21 cellular contexts compared by ENCODE assay signal in genomic region chrX:137032841-137033773, GRCh38. TPM values are rescaled to one million over a fixed set of nuclear protein-coding genes. Genes with fewer than 3 reads are reported as not detected.
DNase-seq lines count a peak whose midpoint lies in the region; ATAC-seq and TF ChIP-seq lines count a peak whose summit lies in the region.
"Had no signal": no experiment of that assay in that cellular context is flagged by ENCODE, and none has a peak within 500 bp of the region (broad histone marks: within the 10 kb centered on the region; RNA-seq: fewer than 3 reads in every experiment).

No MANE protein-coding gene starts in this region.

- H3K4me3 Mint-ChIP-seq in CD8-positive, alpha-beta T cell, result no peak overlapping the region
- H3K4me3 Mint-ChIP-seq: activated CD8-positive, alpha-beta T cell treated with anti-CD3 and anti-CD28 coated beads for 36 hours; natural killer cell treated with Interleukin-12 subunit alpha and Interleukin-12 subunit beta and Interleukin-15 and Interleukin-18, amount 100 ng/mL, for 72 hours; type B pancreatic cell had no signal

- H3K4me1 Mint-ChIP-seq in CD8-positive, alpha-beta T cell (ENCODE audit: low read depth), result peaks cover 5% of the 10 kb centered on the region

- no peak overlapping the region for H2BK120ac ChIP-seq in trophoblast cell (ENCODE audit: insufficient read depth, low read length, poor library complexity)

- H2BK12ac ChIP-seq in trophoblast cell (ENCODE audit: low read length), result no peak overlapping the region

- peak overlapping the region; percentile 55 for H3K4me3 ChIP-seq in CD8-positive, alpha-beta T cell (ENCODE audit: low read depth, low read length)
- H3K4me3 ChIP-seq in HEK293 (ENCODE audit: low read depth, low read length) (no peak overlapping the region), trophoblast cell (ENCODE audit: low read depth, low read length) (no peak overlapping the region)
- peak overlapping the region; percentile 55 for H3K4me3 ChIP-seq in effector memory CD4-positive, alpha-beta T cell (ENCODE audit: insufficient read depth, low read depth, low read length, poor library complexity, severe bottlenecking)

- CTCF ChIA-PET in CD8-positive, alpha-beta T cell (lab: Charles Lee), result no interaction called here
- CTCF ChIA-PET in HEK293 (lab: Yijun Ruan, JAX), result no interaction called here

- H3K36me3 ChIP-seq in CD8-positive, alpha-beta T cell (ENCODE audit: insufficient read depth, low read length), result no peaks in the 10 kb centered on the region
- H3K36me3 ChIP-seq in HEK293 (ENCODE audit: control insufficient read depth in 2 of 2, insufficient read depth in 1 of 2, low read length in 2 of 2) (no peaks in the 10 kb centered on the region), trophoblast cell (ENCODE audit: control insufficient read depth in 1 of 2, insufficient read depth in 2 of 2, low read length in 2 of 2) (no peaks in the 10 kb centered on the region)
- no peaks in the 10 kb centered on the region for H3K36me3 ChIP-seq in effector memory CD4-positive, alpha-beta T cell (ENCODE audit: control insufficient read depth, insufficient read depth, low read length)
- H3K36me3 ChIP-seq: esophagus squamous epithelium, HAP-1, right lobe of liver, SJSA1 had no signal

- no peaks in the 10 kb centered on the region for H3K36me3 Mint-ChIP-seq in CD8-positive, alpha-beta T cell
- H3K36me3 Mint-ChIP-seq: natural killer cell treated with Interleukin-12 subunit alpha and Interleukin-12 subunit beta and Interleukin-15 and Interleukin-18, amount 100 ng/mL, for 72 hours; type B pancreatic cell had no signal

- H2AFZ ChIP-seq in trophoblast cell (ENCODE audit: insufficient read depth, low read length, poor library complexity), result no peak overlapping the region

- H3K9me3 ChIP-seq in CD8-positive, alpha-beta T cell (ENCODE audit: low read length), result no peaks in the 10 kb centered on the region
- H3K9me3 ChIP-seq in HEK293 (ENCODE audit: control insufficient read depth, insufficient read depth, low read depth, low read length) (no peaks in the 10 kb centered on the region), trophoblast cell (ENCODE audit: insufficient read depth, low read depth, low read length) (peaks cover 8% of the 10 kb centered on the region)
- no peaks in the 10 kb centered on the region for H3K9me3 ChIP-seq in effector memory CD4-positive, alpha-beta T cell (ENCODE audit: control insufficient read depth, low read length)
- H3K9me3 ChIP-seq: esophagus squamous epithelium, HAP-1, right lobe of liver, SJSA1 had no signal

- H3K18ac ChIP-seq in trophoblast cell (ENCODE audit: low read length), result no peak overlapping the region

- peaks cover 45% of the 10 kb centered on the region for H3K27me3 Mint-ChIP-seq in CD8-positive, alpha-beta T cell (ENCODE audit: low read depth)

- no peaks in the 10 kb centered on the region for H3K9me3 Mint-ChIP-seq in CD8-positive, alpha-beta T cell
- H3K9me3 Mint-ChIP-seq: activated CD8-positive, alpha-beta T cell treated with anti-CD3 and anti-CD28 coated beads for 36 hours; natural killer cell treated with Interleukin-12 subunit alpha and Interleukin-12 subunit beta and Interleukin-15 and Interleukin-18, amount 100 ng/mL, for 72 hours; type B pancreatic cell had no signal

- intact Hi-C loops in CD8-positive, alpha-beta T cell (cut with DNase I, micrococcal nuclease), result no loop called here

- DNase-seq in CD8-positive, alpha-beta T cell, result no peak
- DNase-seq in effector memory CD4-positive, alpha-beta T cell, result no peak
- no peak for DNase-seq in trophoblast cell
- no peak for DNase-seq in C1 segment of cervical spinal cord (lab: John Stamatoyannopoulos, UW)
- DNase-seq: activated CD8-positive, alpha-beta T cell treated with anti-CD3 and anti-CD28 coated beads for 36 hours; amniotic stem cell; esophagus squamous epithelium; KG1; NCI-H1436 treated with DMSO at 0.1 percent for 48 hours; NCI-H226; right lobe of liver had no signal

- no peak overlapping the region for H2BK5ac ChIP-seq in trophoblast cell (ENCODE audit: low read depth, low read length, poor library complexity)

- no peak overlapping the region for H3K4ac ChIP-seq in trophoblast cell (ENCODE audit: low read depth, low read length)

- H2AK5ac ChIP-seq in trophoblast cell (ENCODE audit: low read length), result no peak overlapping the region

- no peak overlapping the region for H3K27ac Mint-ChIP-seq in CD8-positive, alpha-beta T cell
- H3K27ac Mint-ChIP-seq: activated CD8-positive, alpha-beta T cell treated with anti-CD3 and anti-CD28 coated beads for 36 hours; natural killer cell treated with Interleukin-12 subunit alpha and Interleukin-12 subunit beta and Interleukin-15 and Interleukin-18, amount 100 ng/mL, for 72 hours; type B pancreatic cell had no signal

- peaks cover 13% of the 10 kb centered on the region for H3K4me1 ChIP-seq in CD8-positive, alpha-beta T cell (ENCODE audit: insufficient read depth, low read length)
- H3K4me1 ChIP-seq in HEK293 (ENCODE audit: control insufficient read depth, insufficient read depth, low read length) (peaks cover 2% of the 10 kb centered on the region), trophoblast cell (ENCODE audit: control insufficient read depth in 1 of 2, insufficient read depth in 2 of 2, low read length in 2 of 2) (peaks cover 0 to 3% of the 10 kb centered on the region in 2 experiments)
- peaks cover 7% of the 10 kb centered on the region for H3K4me1 ChIP-seq in effector memory CD4-positive, alpha-beta T cell (ENCODE audit: control insufficient read depth, insufficient read depth, low read length, poor library complexity, severe bottlenecking)
- H3K4me1 ChIP-seq: HAP-1, SJSA1 had no signal

- peak overlapping the region; percentile 43 for H3K4me2 ChIP-seq in trophoblast cell (ENCODE audit: low read length)

- H3K9ac ChIP-seq in trophoblast cell (ENCODE audit: low read length), result no peak overlapping the region

- no peak overlapping the region for H4K91ac ChIP-seq in trophoblast cell (ENCODE audit: low read depth, low read length)

- no peak for TF ChIP-seq CTCF in CD8-positive, alpha-beta T cell (IDR thresholded peaks at IDR 0.05)
- no peak for TF ChIP-seq CTCF in HEK293 (tag by site-specific recombination; IDR thresholded peaks at IDR 0.05)

- no peak for ATAC-seq in CD8-positive, alpha-beta T cell
- ATAC-seq in GM21423 (IDR thresholded peaks at IDR 0.05; ENCODE audit: unreplicated experiment), result no peak
- no peak for ATAC-seq in HG03520 (IDR thresholded peaks at IDR 0.05; ENCODE audit: unreplicated experiment)
- ATAC-seq in GM18873 (IDR thresholded peaks at IDR 0.05; ENCODE audit: low FRiP score, unreplicated experiment), result no peak

- H4K8ac ChIP-seq in trophoblast cell (ENCODE audit: low read depth, low read length), result no peak overlapping the region

- POLR2A ChIA-PET in CD8-positive, alpha-beta T cell (lab: Charles Lee), result no interaction called here
- POLR2A ChIA-PET in HEK293 (lab: Yijun Ruan, JAX), result no interaction called here

- H3K79me1 ChIP-seq in trophoblast cell (ENCODE audit: low read length), result no peaks in the 10 kb centered on the region

- no peak overlapping the region for H3K14ac ChIP-seq in trophoblast cell (ENCODE audit: low read length)

- WGBS in trophoblast cell (ENCODE audit: extremely low coverage, insufficient coverage, insufficient read length), result no CpG with 5 or more reads among the region's 34 CpGs

- no peak overlapping the region for H4K12ac ChIP-seq in trophoblast cell (ENCODE audit: low read depth, low read length)

- H3K23ac ChIP-seq in trophoblast cell (ENCODE audit: low read length), result no peak overlapping the region

- H3K27ac ChIP-seq in CD8-positive, alpha-beta T cell (ENCODE audit: low read depth, low read length), result no peak overlapping the region
- H3K27ac ChIP-seq in HEK293 (ENCODE audit: extremely low read depth, low read depth, low read length) (no peak overlapping the region), trophoblast cell (ENCODE audit: low read depth, low read length) (no peak overlapping the region)
- H3K27ac ChIP-seq in effector memory CD4-positive, alpha-beta T cell (ENCODE audit: insufficient read depth, low read length, poor library complexity, severe bottlenecking), result no peak overlapping the region
- H3K27ac ChIP-seq: esophagus squamous epithelium, right lobe of liver, SJSA1 had no signal

- H3K27me3 ChIP-seq in CD8-positive, alpha-beta T cell (ENCODE audit: insufficient read depth, low read length), result peaks cover 15% of the 10 kb centered on the region
- peaks cover 18% of the 10 kb centered on the region for H3K27me3 ChIP-seq in effector memory CD4-positive, alpha-beta T cell (replicated peaks; ENCODE audit: control insufficient read depth, insufficient read depth, low read length, poor library complexity, severe bottlenecking)
- H3K27me3 ChIP-seq in trophoblast cell (ENCODE audit: insufficient read depth, low read length), result peaks cover 44% of the 10 kb centered on the region
- H3K27me3 ChIP-seq: right lobe of liver had no signal

- H3K79me2 ChIP-seq in trophoblast cell (ENCODE audit: control insufficient read depth, insufficient read depth, low read length, poor library complexity), result no peaks in the 10 kb centered on the region

TF ChIP-seq in HEK293, 187 proteins besides CTCF, POLR2A, EP300 and RAD21 (continues in another document):
- TF ChIP-seq PRDM1 (tag by site-specific recombination; IDR thresholded peaks at IDR 0.05) (peak; percentile 98), ZBTB8A (tag by site-specific recombination; IDR thresholded peaks at IDR 0.05) (peak; percentile 35; the same call in 1 of the 2 replicates), BCL6B (tag by site-specific recombination; IDR thresholded peaks at IDR 0.05) (no peak), ZNF335 (tag by site-specific recombination; conservative IDR thresholded peaks at IDR 0.05) (peak; percentile 55)
- TF ChIP-seq, protein P1, sequence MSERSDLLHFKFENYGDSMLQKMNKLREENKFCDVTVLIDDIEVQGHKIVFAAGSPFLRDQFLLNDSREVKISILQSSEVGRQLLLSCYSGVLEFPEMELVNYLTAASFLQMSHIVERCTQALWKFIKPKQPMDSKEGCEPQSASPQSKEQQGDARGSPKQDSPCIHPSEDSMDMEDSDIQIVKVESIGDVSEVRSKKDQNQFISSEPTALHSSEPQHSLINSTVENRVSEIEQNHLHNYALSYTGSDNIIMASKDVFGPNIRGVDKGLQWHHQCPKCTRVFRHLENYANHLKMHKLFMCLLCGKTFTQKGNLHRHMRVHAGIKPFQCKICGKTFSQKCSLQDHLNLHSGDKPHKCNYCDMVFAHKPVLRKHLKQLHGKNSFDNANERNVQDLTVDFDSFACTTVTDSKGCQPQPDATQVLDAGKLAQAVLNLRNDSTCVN (tag by site-specific recombination; optimal IDR thresholded peaks at IDR 0.05), result peak; percentile 46

RNA-seq across cellular contexts. Expression of gene GPR101, which starts 0.7 kb away (rescaled TPM):
- under 1 TPM; 0.22 to 0.73 TPM for total RNA-seq in CD8-positive, alpha-beta T cell
- polyA plus RNA-seq in trophoblast cell (2013), result not detected in 2 replicates
- total RNA-seq: activated CD8-positive, alpha-beta T cell treated with anti-CD3 and anti-CD28 coated beads for 36 hours; esophagus squamous epithelium; left lobe of liver; natural killer cell treated with Interleukin-12 subunit alpha and Interleukin-12 subunit beta and Interleukin-15 and Interleukin-18, amount 100 ng/mL, for 72 hours; right lobe of liver; SJSA1 had no signal
- polyA plus RNA-seq: BJ had no signal

Comparison
In these comparisons a context has a peak if more than half of its experiments do, and no peak if none do; other contexts are left out.
1. H3K4me3 ChIP-seq: peak in CD8-positive, alpha-beta T cell (single experiment) and effector memory CD4-positive, alpha-beta T cell (single experiment); none in HEK293 (single experiment) and trophoblast cell (single experiment).